Comparison of ENCODE assay signal across 11 cellular contexts in the genomic region with DNA sequence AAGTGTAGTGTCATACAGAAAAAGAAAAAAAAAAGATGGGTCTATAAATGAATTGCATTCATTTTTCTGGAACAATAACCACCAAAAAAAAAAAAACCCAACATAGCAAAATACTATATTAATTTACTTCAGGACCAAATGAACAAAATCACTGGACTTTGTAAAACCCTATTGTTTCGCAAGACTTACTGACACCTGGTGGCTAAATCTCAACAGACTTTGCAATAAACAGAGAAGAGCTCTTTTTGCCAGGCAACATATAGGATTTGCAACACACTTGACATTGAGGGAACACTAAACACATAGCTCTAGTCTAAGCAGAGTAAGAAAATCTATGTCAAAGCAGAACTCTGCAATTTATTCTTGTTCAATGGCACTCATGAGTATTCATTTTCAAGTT.
DNase-seq lines count a peak whose midpoint lies in the region; ATAC-seq and TF ChIP-seq lines count a peak whose summit lies in the region.
"Had no signal": no experiment of that assay in that cellular context is flagged by ENCODE, and none has a peak within 500 bp of the region (broad histone marks: within the 10 kb centered on the region; RNA-seq: fewer than 3 reads in every experiment).

No MANE protein-coding gene starts in this region.

- H3K4me1 ChIP-seq in DND-41 (ENCODE audit: insufficient read depth, low read length), result no peaks in the 10 kb centered on the region; the same call in 1 of the 2 replicates
- H3K4me1 ChIP-seq in liver (ENCODE audit: control insufficient read depth in 4 of 4, insufficient read depth in 4 of 4, low read length in 3 of 4), result no peaks in the 10 kb centered on the region
- H3K4me1 ChIP-seq: upper lobe of left lung had no signal

- no peak for DNase-seq in DND-41
- DNase-seq in NAMALWA (ENCODE audit: low spot score), result peak; percentile 24
- peak; percentile 41 for DNase-seq in astrocyte of the spinal cord (ENCODE audit: low read depth, low spot score)
- DNase-seq in LoVo (ENCODE audit: low spot score), result no peak
- DNase-seq: activated CD8-positive, alpha-beta memory T cell treated with anti-CD3 and anti-CD28 coated beads, Interleukin-2, amount 10 ng/mL, durations not matched to agents 7 days and 5 days; RPMI8226; upper lobe of left lung had no signal

- in situ Hi-C loops in astrocyte of the spinal cord (cut with HindIII; ENCODE audit: low sequenced_read_pairs), result no loop called here

- H3K9me3 ChIP-seq in DND-41 (ENCODE audit: insufficient read depth, low read length, severe bottlenecking), result no peaks in the 10 kb centered on the region
- no peaks in the 10 kb centered on the region for H3K9me3 ChIP-seq in liver (ENCODE audit: control insufficient read depth in 4 of 4, low read length in 3 of 4)
- H3K9me3 ChIP-seq: upper lobe of left lung had no signal

- ATAC-seq in DND-41 (ENCODE audit: insufficient read depth, low read depth) (no peak; the same call in 2 of the 3 replicates), HG02852 (IDR thresholded peaks at IDR 0.05; ENCODE audit: unreplicated experiment) (no peak), HG03469 (IDR thresholded peaks at IDR 0.05; ENCODE audit: unreplicated experiment) (no peak), HG03039 (IDR thresholded peaks at IDR 0.05; ENCODE audit: unreplicated experiment) (no peak)
- ATAC-seq: activated CD8-positive, alpha-beta memory T cell treated with anti-CD3 and anti-CD28 coated beads, Interleukin-2, amount 10 ng/mL, durations not matched to agents 7 days and 5 days had no signal

- no peaks in the 10 kb centered on the region for H3K79me2 ChIP-seq in DND-41 (ENCODE audit: insufficient read depth, low read length)

- H3K27ac ChIP-seq in DND-41 (ENCODE audit: low read length) (no peak overlapping the region), liver (ENCODE audit: low read depth in 1 of 2, low read length in 2 of 2) (no peak overlapping the region)
- H3K27ac ChIP-seq: upper lobe of left lung had no signal

- H3K9ac ChIP-seq in DND-41 (ENCODE audit: low read depth, low read length), result no peak overlapping the region
- no peak overlapping the region for H3K9ac ChIP-seq in liver (ENCODE audit: low read depth in 1 of 2, low read length in 2 of 2)

- no peaks in the 10 kb centered on the region for H3K27me3 ChIP-seq in DND-41 (ENCODE audit: insufficient read depth, low read length, poor library complexity)
- H3K27me3 ChIP-seq in liver (ENCODE audit: control insufficient read depth in 4 of 4, insufficient read depth in 4 of 4, low read length in 3 of 4), result no peaks in the 10 kb centered on the region
- H3K27me3 ChIP-seq: upper lobe of left lung had no signal

- H2AFZ ChIP-seq in DND-41 (ENCODE audit: low read depth, low read length), result no peak overlapping the region

- no peaks in the 10 kb centered on the region for H4K20me1 ChIP-seq in DND-41 (ENCODE audit: insufficient read depth, low read length)

- no peak overlapping the region for H3K4me2 ChIP-seq in DND-41 (ENCODE audit: insufficient read depth, low read length)

- 72% methylated on average over 1 of the region's 1 CpG for WGBS in liver

- peak; percentile 20 to 29 for TF ChIP-seq RAD21 in liver (IDR thresholded peaks at IDR 0.05)

- peak; percentile 62 for TF ChIP-seq CTCF in DND-41 (IDR thresholded peaks at IDR 0.05; ENCODE audit: borderline replicate concordance, extremely low read depth, low read length, poor library complexity, severe bottlenecking)
- TF ChIP-seq CTCF in astrocyte of the spinal cord (IDR thresholded peaks at IDR 0.05; ENCODE audit: low read depth, low read length), result peak; percentile 24
- no peak for TF ChIP-seq CTCF in liver (IDR thresholded peaks at IDR 0.05; ENCODE audit: low read depth, low read length, missing input control)

- H3K36me3 ChIP-seq in DND-41 (ENCODE audit: insufficient read depth, low read length) (no peaks in the 10 kb centered on the region), liver (ENCODE audit: control insufficient read depth in 4 of 4, insufficient read depth in 3 of 4, low read depth in 1 of 4, low read length in 3 of 4) (no peaks in the 10 kb centered on the region)
- H3K36me3 ChIP-seq: upper lobe of left lung had no signal

- H3K4me3 ChIP-seq in DND-41 (ENCODE audit: low read depth in 1 of 2, low read length in 2 of 2) (no peak overlapping the region), astrocyte of the spinal cord (ENCODE audit: low read depth, low read length) (no peak overlapping the region), liver (ENCODE audit: low read depth in 1 of 3, low read length in 3 of 3) (no peak overlapping the region)
- H3K4me3 ChIP-seq: upper lobe of left lung had no signal

TF ChIP-seq in liver, 16 proteins besides CTCF, POLR2A, EP300 and RAD21:
- TF ChIP-seq HNF4G (IDR thresholded peaks at IDR 0.05) (no peak), TAF1 (conservative IDR thresholded peaks at IDR 0.05) (no peak), GABPA (IDR thresholded peaks at IDR 0.05 in 1 of 2, conservative IDR thresholded peaks at IDR 0.05 in 1 of 2) (no peak), JUND (IDR thresholded peaks at IDR 0.05) (no peak), YY1 (IDR thresholded peaks at IDR 0.05) (no peak), FOXA2 (IDR thresholded peaks at IDR 0.05) (no peak), NR2F2 (IDR thresholded peaks at IDR 0.05) (no peak), RXRA (IDR thresholded peaks at IDR 0.05) (no peak), EGR1 (IDR thresholded peaks at IDR 0.05; ENCODE audit: low read depth in 2 of 2) (no peak), FOXA1 (IDR thresholded peaks at IDR 0.05) (no peak), HNF4A (conservative IDR thresholded peaks at IDR 0.05) (no peak), ZBTB33 (IDR thresholded peaks at IDR 0.05) (no peak), SP1 (IDR thresholded peaks at IDR 0.05) (no peak)
- TF ChIP-seq, protein P1, sequence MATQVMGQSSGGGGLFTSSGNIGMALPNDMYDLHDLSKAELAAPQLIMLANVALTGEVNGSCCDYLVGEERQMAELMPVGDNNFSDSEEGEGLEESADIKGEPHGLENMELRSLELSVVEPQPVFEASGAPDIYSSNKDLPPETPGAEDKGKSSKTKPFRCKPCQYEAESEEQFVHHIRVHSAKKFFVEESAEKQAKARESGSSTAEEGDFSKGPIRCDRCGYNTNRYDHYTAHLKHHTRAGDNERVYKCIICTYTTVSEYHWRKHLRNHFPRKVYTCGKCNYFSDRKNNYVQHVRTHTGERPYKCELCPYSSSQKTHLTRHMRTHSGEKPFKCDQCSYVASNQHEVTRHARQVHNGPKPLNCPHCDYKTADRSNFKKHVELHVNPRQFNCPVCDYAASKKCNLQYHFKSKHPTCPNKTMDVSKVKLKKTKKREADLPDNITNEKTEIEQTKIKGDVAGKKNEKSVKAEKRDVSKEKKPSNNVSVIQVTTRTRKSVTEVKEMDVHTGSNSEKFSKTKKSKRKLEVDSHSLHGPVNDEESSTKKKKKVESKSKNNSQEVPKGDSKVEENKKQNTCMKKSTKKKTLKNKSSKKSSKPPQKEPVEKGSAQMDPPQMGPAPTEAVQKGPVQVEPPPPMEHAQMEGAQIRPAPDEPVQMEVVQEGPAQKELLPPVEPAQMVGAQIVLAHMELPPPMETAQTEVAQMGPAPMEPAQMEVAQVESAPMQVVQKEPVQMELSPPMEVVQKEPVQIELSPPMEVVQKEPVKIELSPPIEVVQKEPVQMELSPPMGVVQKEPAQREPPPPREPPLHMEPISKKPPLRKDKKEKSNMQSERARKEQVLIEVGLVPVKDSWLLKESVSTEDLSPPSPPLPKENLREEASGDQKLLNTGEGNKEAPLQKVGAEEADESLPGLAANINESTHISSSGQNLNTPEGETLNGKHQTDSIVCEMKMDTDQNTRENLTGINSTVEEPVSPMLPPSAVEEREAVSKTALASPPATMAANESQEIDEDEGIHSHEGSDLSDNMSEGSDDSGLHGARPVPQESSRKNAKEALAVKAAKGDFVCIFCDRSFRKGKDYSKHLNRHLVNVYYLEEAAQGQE (IDR thresholded peaks at IDR 0.05), result no peak
- TF ChIP-seq, protein P2, sequence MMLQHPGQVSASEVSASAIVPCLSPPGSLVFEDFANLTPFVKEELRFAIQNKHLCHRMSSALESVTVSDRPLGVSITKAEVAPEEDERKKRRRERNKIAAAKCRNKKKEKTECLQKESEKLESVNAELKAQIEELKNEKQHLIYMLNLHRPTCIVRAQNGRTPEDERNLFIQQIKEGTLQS (IDR thresholded peaks at IDR 0.05), result no peak
- TF ChIP-seq, protein P3, sequence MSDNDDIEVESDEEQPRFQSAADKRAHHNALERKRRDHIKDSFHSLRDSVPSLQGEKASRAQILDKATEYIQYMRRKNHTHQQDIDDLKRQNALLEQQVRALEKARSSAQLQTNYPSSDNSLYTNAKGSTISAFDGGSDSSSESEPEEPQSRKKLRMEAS (IDR thresholded peaks at IDR 0.05), result no peak
TF ChIP-seq in liver: peak in this region for 0.

Comparison
In these comparisons a context has a peak if more than half of its experiments do, and no peak if none do; other contexts are left out.
1. DNase-seq: peak in NAMALWA (single experiment) and astrocyte of the spinal cord (single experiment); none in DND-41 (single experiment) and LoVo (single experiment).